ENCODE assay signal across 1 cellular context in the genomic region with DNA sequence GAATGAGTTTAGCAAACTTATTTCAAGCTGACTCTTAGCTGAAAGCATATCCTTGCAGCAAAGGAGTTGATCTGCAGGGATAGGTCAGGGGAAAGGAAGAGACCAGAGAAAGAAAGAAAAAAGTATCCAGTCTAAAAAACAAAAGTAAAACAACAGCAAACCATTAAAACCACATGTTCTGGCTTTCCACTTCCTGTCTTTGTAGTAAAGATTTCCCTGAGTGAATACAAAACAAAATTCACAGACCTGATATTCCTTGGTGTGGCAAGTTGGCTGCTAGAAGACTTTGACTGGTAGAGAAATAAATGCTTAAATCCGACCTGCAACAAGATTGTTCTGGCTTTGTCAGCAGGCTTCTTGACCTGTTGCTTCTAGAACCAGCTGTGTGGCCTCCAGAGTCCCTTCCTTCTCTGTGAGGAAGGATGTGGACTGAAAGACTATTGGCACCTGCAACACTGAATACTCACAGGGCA.
TF ChIP-seq lines count a peak whose summit lies in the region.

No MANE protein-coding gene starts in this region.

TF ChIP-seq in GM12878, 131 proteins besides CTCF, POLR2A, EP300 and RAD21:
- TF ChIP-seq, protein P1, sequence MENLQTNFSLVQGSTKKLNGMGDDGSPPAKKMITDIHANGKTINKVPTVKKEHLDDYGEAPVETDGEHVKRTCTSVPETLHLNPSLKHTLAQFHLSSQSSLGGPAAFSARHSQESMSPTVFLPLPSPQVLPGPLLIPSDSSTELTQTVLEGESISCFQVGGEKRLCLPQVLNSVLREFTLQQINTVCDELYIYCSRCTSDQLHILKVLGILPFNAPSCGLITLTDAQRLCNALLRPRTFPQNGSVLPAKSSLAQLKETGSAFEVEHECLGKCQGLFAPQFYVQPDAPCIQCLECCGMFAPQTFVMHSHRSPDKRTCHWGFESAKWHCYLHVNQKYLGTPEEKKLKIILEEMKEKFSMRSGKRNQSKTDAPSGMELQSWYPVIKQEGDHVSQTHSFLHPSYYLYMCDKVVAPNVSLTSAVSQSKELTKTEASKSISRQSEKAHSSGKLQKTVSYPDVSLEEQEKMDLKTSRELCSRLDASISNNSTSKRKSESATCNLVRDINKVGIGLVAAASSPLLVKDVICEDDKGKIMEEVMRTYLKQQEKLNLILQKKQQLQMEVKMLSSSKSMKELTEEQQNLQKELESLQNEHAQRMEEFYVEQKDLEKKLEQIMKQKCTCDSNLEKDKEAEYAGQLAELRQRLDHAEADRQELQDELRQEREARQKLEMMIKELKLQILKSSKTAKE (IDR thresholded peaks at IDR 0.05; ENCODE audit: low read depth, poor library complexity, severe bottlenecking), result no peak
- TF ChIP-seq IKZF1 (conservative IDR thresholded peaks at IDR 0.05), result no peak; the same call in 1 of the 2 replicates
- peak; percentile 68 for TF ChIP-seq CBFB (IDR thresholded peaks at IDR 0.05; ENCODE audit: low read depth)
- TF ChIP-seq EED (IDR thresholded peaks at IDR 0.05; ENCODE audit: low read depth), result 0 out of 2 replicates have a peak, but pooled peaks have one; percentile 21
- TF ChIP-seq MTA2 (IDR thresholded peaks at IDR 0.05; ENCODE audit: low read depth), result peak; percentile 15; the same call in 1 of the 2 replicates
- TF ChIP-seq ASH2L (IDR thresholded peaks at IDR 0.05; ENCODE audit: borderline replicate concordance, low read depth), result no peak
- TF ChIP-seq NR2F1 (conservative IDR thresholded peaks at IDR 0.05), result 0 out of 2 replicates have a peak, but pooled peaks have one; percentile 13
- TF ChIP-seq NFIC (IDR thresholded peaks at IDR 0.05; ENCODE audit: low read depth, low read length), result 0 out of 2 replicates have a peak, but pooled peaks have one; percentile 49
- 0 out of 2 replicates have a peak, but pooled peaks have one; percentile 16 for TF ChIP-seq BMI1 (IDR thresholded peaks at IDR 0.05; ENCODE audit: borderline replicate concordance)
- TF ChIP-seq IKZF2 (IDR thresholded peaks at IDR 0.05), result peak; percentile 63 to 71
- no peak for TF ChIP-seq SIX5 (IDR thresholded peaks at IDR 0.05; ENCODE audit: low read depth, low read length, severe bottlenecking)
- 0 out of 2 replicates have a peak, but pooled peaks have one; percentile 38 for TF ChIP-seq SPI1 (IDR thresholded peaks at IDR 0.05; ENCODE audit: borderline replicate concordance, insufficient read depth, low read depth, low read length)
- TF ChIP-seq, protein P2, sequence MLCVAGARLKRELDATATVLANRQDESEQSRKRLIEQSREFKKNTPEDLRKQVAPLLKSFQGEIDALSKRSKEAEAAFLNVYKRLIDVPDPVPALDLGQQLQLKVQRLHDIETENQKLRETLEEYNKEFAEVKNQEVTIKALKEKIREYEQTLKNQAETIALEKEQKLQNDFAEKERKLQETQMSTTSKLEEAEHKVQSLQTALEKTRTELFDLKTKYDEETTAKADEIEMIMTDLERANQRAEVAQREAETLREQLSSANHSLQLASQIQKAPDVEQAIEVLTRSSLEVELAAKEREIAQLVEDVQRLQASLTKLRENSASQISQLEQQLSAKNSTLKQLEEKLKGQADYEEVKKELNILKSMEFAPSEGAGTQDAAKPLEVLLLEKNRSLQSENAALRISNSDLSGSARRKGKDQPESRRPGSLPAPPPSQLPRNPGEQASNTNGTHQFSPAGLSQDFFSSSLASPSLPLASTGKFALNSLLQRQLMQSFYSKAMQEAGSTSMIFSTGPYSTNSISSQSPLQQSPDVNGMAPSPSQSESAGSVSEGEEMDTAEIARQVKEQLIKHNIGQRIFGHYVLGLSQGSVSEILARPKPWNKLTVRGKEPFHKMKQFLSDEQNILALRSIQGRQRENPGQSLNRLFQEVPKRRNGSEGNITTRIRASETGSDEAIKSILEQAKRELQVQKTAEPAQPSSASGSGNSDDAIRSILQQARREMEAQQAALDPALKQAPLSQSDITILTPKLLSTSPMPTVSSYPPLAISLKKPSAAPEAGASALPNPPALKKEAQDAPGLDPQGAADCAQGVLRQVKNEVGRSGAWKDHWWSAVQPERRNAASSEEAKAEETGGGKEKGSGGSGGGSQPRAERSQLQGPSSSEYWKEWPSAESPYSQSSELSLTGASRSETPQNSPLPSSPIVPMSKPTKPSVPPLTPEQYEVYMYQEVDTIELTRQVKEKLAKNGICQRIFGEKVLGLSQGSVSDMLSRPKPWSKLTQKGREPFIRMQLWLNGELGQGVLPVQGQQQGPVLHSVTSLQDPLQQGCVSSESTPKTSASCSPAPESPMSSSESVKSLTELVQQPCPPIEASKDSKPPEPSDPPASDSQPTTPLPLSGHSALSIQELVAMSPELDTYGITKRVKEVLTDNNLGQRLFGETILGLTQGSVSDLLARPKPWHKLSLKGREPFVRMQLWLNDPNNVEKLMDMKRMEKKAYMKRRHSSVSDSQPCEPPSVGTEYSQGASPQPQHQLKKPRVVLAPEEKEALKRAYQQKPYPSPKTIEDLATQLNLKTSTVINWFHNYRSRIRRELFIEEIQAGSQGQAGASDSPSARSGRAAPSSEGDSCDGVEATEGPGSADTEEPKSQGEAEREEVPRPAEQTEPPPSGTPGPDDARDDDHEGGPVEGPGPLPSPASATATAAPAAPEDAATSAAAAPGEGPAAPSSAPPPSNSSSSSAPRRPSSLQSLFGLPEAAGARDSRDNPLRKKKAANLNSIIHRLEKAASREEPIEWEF (IDR thresholded peaks at IDR 0.05; ENCODE audit: insufficient replicate concordance, low read depth, low read length), result no peak
- TF ChIP-seq NBN (IDR thresholded peaks at IDR 0.05), result 0 out of 2 replicates have a peak, but pooled peaks have one; percentile 32
- TF ChIP-seq ZNF217 (IDR thresholded peaks at IDR 0.05), result no peak
- peak; percentile 93 for TF ChIP-seq RUNX3 (IDR thresholded peaks at IDR 0.05; ENCODE audit: low read length)
- peak; percentile 50; the same call in 1 of the 2 replicates for TF ChIP-seq GATAD2B (conservative IDR thresholded peaks at IDR 0.05; ENCODE audit: low read depth)
- TF ChIP-seq ZBTB40 (IDR thresholded peaks at IDR 0.05; ENCODE audit: borderline replicate concordance), result no peak
- no peak for TF ChIP-seq TCF12 (IDR thresholded peaks at IDR 0.05; ENCODE audit: low read depth, low read length)
- peak; percentile 43; the same call in 1 of the 2 replicates for TF ChIP-seq DPF2 (IDR thresholded peaks at IDR 0.05)
- TF ChIP-seq ETV6 (conservative IDR thresholded peaks at IDR 0.05 in 1 of 2, IDR thresholded peaks at IDR 0.05 in 1 of 2; ENCODE audit: borderline replicate concordance in 1 of 2, low read depth in 1 of 2), result peak in 1 of 2 experiments; percentile 66; a peak in 1 of 4 replicates
- TF ChIP-seq IRF5 (IDR thresholded peaks at IDR 0.05; ENCODE audit: borderline replicate concordance), result no peak; the same call in 1 of the 2 replicates
- no peak for TF ChIP-seq LARP7 (IDR thresholded peaks at IDR 0.05)
- TF ChIP-seq NFYA (IDR thresholded peaks at IDR 0.05; ENCODE audit: borderline replicate concordance, low read depth, low read length), result no peak
- no peak for TF ChIP-seq PML (IDR thresholded peaks at IDR 0.05; ENCODE audit: low read length)
